29 cellular contexts compared by ENCODE assay signal in the genomic region with DNA sequence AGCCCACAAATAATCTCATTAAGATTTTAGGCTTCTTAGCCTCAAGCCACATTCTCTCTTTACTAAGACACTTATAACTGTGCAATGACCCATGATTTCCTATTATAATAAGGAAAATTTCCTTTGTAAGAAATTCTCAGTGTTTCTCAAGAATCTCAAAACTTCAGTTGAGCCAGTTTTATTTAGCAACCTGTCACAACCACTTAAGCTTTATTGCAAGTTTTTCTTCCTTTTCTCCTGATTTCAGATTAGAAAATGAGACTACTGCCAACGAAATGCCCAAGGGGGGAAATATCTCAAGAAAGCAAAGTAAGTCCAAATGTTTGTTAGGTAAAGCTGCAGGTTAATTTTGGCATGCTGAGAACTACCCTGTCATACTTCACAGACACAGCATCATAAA.
A peak's percentile ranks its signal among the peaks of the same experiment; 100 is the strongest.
DNase-seq lines count a peak whose midpoint lies in the region; ATAC-seq, FAIRE-seq and TF ChIP-seq lines count a peak whose summit lies in the region.
"Had no signal": no experiment of that assay in that cellular context is flagged by ENCODE, and none has a peak within 500 bp of the region (broad histone marks: within the 10 kb centered on the region; RNA-seq: fewer than 3 reads in every experiment).

No MANE protein-coding gene starts in this region.

- H3K4me2 ChIP-seq in PC-9: no peak overlapping the region

- H2AFZ ChIP-seq in PC-9: no peak overlapping the region

- no peak for TF ChIP-seq CTCF in HL-60 (IDR thresholded peaks at IDR 0.05; ENCODE audit: insufficient read depth, low read length)
- TF ChIP-seq CTCF in PC-9 (conservative IDR thresholded peaks at IDR 0.05): no peak
- no peak for TF ChIP-seq CTCF in fibroblast of the aortic adventitia (IDR thresholded peaks at IDR 0.05; ENCODE audit: insufficient read depth, low read length)
- TF ChIP-seq CTCF in breast epithelium (IDR thresholded peaks at IDR 0.05): no peak
- no peak for TF ChIP-seq CTCF in pancreas (IDR thresholded peaks at IDR 0.05)
- no peak for TF ChIP-seq CTCF in CD4-positive, alpha-beta T cell (IDR thresholded peaks at IDR 0.05)

- no peak overlapping the region for H3K4me3 Mint-ChIP-seq in CD4-positive, alpha-beta T cell
- H3K4me3 Mint-ChIP-seq: activated T-cell treated with anti-CD3 and anti-CD28 coated beads, Interleukin-2, amount 50 U/mL, for 24 hours; brain; endodermal cell; naive thymus-derived CD8-positive, alpha-beta T cell had no signal

- POLR2A ChIA-PET in PC-9 (lab: Charles Lee; ENCODE audit: unreplicated experiment): interaction anchor here (0.6 kb wide), 1 partner anchor 41 kb away, joined by 5 read pairs; no protein-coding TSS in a partner anchor
- POLR2A ChIA-PET in CD4-positive, alpha-beta T cell (lab: Charles Lee): no interaction called here

- H3K27me3 ChIP-seq in HL-60 (ENCODE audit: insufficient read depth, poor library complexity, severe bottlenecking): no peaks in the 10 kb centered on the region
- H3K27me3 ChIP-seq in PC-9 (ENCODE audit: insufficient read depth, low read depth): no peaks in the 10 kb centered on the region
- no peaks in the 10 kb centered on the region for H3K27me3 ChIP-seq in breast epithelium
- H3K27me3 ChIP-seq in pancreas: no peaks in the 10 kb centered on the region
- H3K27me3 ChIP-seq in CD4-positive, alpha-beta T cell (ENCODE audit: control insufficient read depth, insufficient read depth, low read length): no peaks in the 10 kb centered on the region
- H3K27me3 ChIP-seq: esophagus muscularis mucosa, ovary had no signal

- H3K27ac Mint-ChIP-seq in CD4-positive, alpha-beta T cell: no peak overlapping the region
- H3K27ac Mint-ChIP-seq: activated T-cell treated with anti-CD3 and anti-CD28 coated beads, Interleukin-2, amount 50 U/mL, for 24 hours; endodermal cell had no signal

- H3K9me3 ChIP-seq in PC-9 (ENCODE audit: insufficient read depth, low read depth) (no peaks in the 10 kb centered on the region), breast epithelium (no peaks in the 10 kb centered on the region), pancreas (no peaks in the 10 kb centered on the region)
- no peaks in the 10 kb centered on the region for H3K9me3 ChIP-seq in CD4-positive, alpha-beta T cell (ENCODE audit: control insufficient read depth, low read length)
- H3K9me3 ChIP-seq: esophagus muscularis mucosa, ovary had no signal

- no peak overlapping the region for H3K4me3 ChIP-seq in HL-60 (replicated peaks; ENCODE audit: insufficient read depth, low read length)
- no peak overlapping the region for H3K4me3 ChIP-seq in PC-9
- H3K4me3 ChIP-seq in fibroblast of the aortic adventitia (ENCODE audit: low read depth, low read length): no peak overlapping the region
- no peak overlapping the region for H3K4me3 ChIP-seq in breast epithelium
- H3K4me3 ChIP-seq in pancreas: no peak overlapping the region
- H3K4me3 ChIP-seq: esophagus muscularis mucosa, ovary had no signal

- peaks cover 11% of the 10 kb centered on the region for H3K4me1 Mint-ChIP-seq in CD4-positive, alpha-beta T cell (ENCODE audit: low read depth)

- H3K79me2 ChIP-seq in PC-9 (ENCODE audit: low read depth): no peaks in the 10 kb centered on the region

- DNase-seq in HL-60 (ENCODE audit: low read depth in 1 of 2, low spot score in 1 of 2) (peak; percentile 15 to 33), PC-9 (peak in 1 of 2 experiments; percentile 82), fibroblast of the aortic adventitia (ENCODE audit: low read depth) (peak; percentile 64), breast epithelium (ENCODE audit: low spot score in 2 of 2) (no peak), pancreas (no peak)
- DNase-seq in CD4-positive, alpha-beta T cell: no peak
- DNase-seq: activated CD4-positive, alpha-beta T cell treated with anti-CD3 and anti-CD28 coated beads for 1 hour; activated CD8-positive, alpha-beta memory T cell treated with anti-CD3 and anti-CD28 coated beads for 24 hours; activated T-cell treated with anti-CD3 and anti-CD28 coated beads, Interleukin-2, amount 50 U/mL, for 24 hours; DMS53; endodermal cell; Kasumi-1; left ventricle myocardium superior; midbrain; naive thymus-derived CD8-positive, alpha-beta T cell; NCI-H1930; NCI-H2227 treated with DMSO at 0.1 percent for 48 hours; NCI-H748 treated with DMSO at 0.1 percent for 48 hours; ovary; PC-3; SHP77; stimulated activated CD4-positive, alpha-beta T cell treated with anti-CD3 and anti-CD28 coated beads, Interleukin-4, amount 100 ng/mL, for 4 hours; stimulated activated naive CD4-positive, alpha-beta T cell had no signal

- H3K4me1 ChIP-seq in PC-9 (replicated peaks; ENCODE audit: insufficient read depth) (peaks cover 41% of the 10 kb centered on the region), breast epithelium (peaks cover 0 to 5% of the 10 kb centered on the region in 2 donors), pancreas (peaks cover 0 to 10% (median 5%) of the 10 kb centered on the region in 3 donors)

- H3K36me3 Mint-ChIP-seq in CD4-positive, alpha-beta T cell (ENCODE audit: low read depth): peaks cover 50% of the 10 kb centered on the region

- H3K9me2 ChIP-seq in PC-9 (ENCODE audit: insufficient read depth): no peaks in the 10 kb centered on the region

- no peaks in the 10 kb centered on the region for H3K9me3 Mint-ChIP-seq in CD4-positive, alpha-beta T cell
- H3K9me3 Mint-ChIP-seq: activated T-cell treated with anti-CD3 and anti-CD28 coated beads, Interleukin-2, amount 50 U/mL, for 24 hours; brain; endodermal cell; naive thymus-derived CD8-positive, alpha-beta T cell had no signal

- no peak for TF ChIP-seq POLR2A in breast epithelium (IDR thresholded peaks at IDR 0.05)

- 83 to 96% methylated on average over 1 of the region's 1 CpG for WGBS in pancreas, 2 donors

- CTCF ChIA-PET in PC-9 (lab: Charles Lee): no interaction called here
- CTCF ChIA-PET in CD4-positive, alpha-beta T cell (lab: Charles Lee): no interaction called here

- BruUV-seq in PC-9 (replicated peaks; lab: Mats Ljungman, UMichigan): no TSS peak

- no peaks in the 10 kb centered on the region for H4K20me1 ChIP-seq in PC-9 (ENCODE audit: insufficient read depth)

- H3F3A ChIP-seq in PC-9 (ENCODE audit: insufficient read depth, low read depth): no peaks in the 10 kb centered on the region

- H3K27ac ChIP-seq in HL-60 (replicated peaks) (peak overlapping the region; percentile 63), PC-9 (peak overlapping the region; percentile 38), breast epithelium (peak overlapping the region in 1 of 2 donors; percentile 35), pancreas (no peak overlapping the region)
- H3K27ac ChIP-seq in CD4-positive, alpha-beta T cell (ENCODE audit: low read depth, low read length): no peak overlapping the region
- H3K27ac ChIP-seq: ovary had no signal

- no peak for ATAC-seq in pancreas
- ATAC-seq in CD4-positive, alpha-beta T cell (ENCODE audit: poor library complexity): no peak
- ATAC-seq in HG03565 (IDR thresholded peaks at IDR 0.05; ENCODE audit: unreplicated experiment): no peak
- ATAC-seq: left ventricle myocardium superior; naive thymus-derived CD8-positive, alpha-beta T cell; PC-3; sciatic nerve had no signal

- FAIRE-seq in pancreas (lab: Jason Lieb, UNC): no peak
- FAIRE-seq: colon, H1 had no signal

- no peaks in the 10 kb centered on the region for H3K27me3 Mint-ChIP-seq in CD4-positive, alpha-beta T cell
- H3K27me3 Mint-ChIP-seq: activated T-cell treated with anti-CD3 and anti-CD28 coated beads, Interleukin-2, amount 50 U/mL, for 24 hours; brain; naive thymus-derived CD8-positive, alpha-beta T cell had no signal

- intact Hi-C loops in PC-9 (cut with micrococcal nuclease; ENCODE audit: unreplicated experiment): no loop called here
- intact Hi-C loops in breast epithelium (cut with DNase I; ENCODE audit: low total_unique reads): no loop called here
- intact Hi-C loops in pancreas (cut with DNase I): no loop called here
- intact Hi-C loops in CD4-positive, alpha-beta T cell (cut with DNase I, micrococcal nuclease): no loop called here

- H3K36me3 ChIP-seq in PC-9 (ENCODE audit: low read depth) (peaks cover 6% of the 10 kb centered on the region; the same call in 1 of the 2 replicates), breast epithelium (no peaks in the 10 kb centered on the region), pancreas (no peaks in the 10 kb centered on the region)
- H3K36me3 ChIP-seq: esophagus muscularis mucosa, ovary had no signal

Comparison
In these comparisons a context has a peak if more than half of its experiments do, and no peak if none do; other contexts are left out.
1. DNase-seq: peak in HL-60 (2 of 2) and fibroblast of the aortic adventitia (single experiment); none in breast epithelium (0 of 2), pancreas (0 of 6) and CD4-positive, alpha-beta T cell (0 of 10).
2. H3K27ac ChIP-seq: peak in HL-60 (single experiment) and PC-9 (single experiment); none in pancreas (0 of 4) and CD4-positive, alpha-beta T cell (single experiment).